Comparison of ENCODE assay signal across 12 cellular contexts in genomic region chr10:84291389-84291788, GRCh38. TPM values are rescaled to one million over a fixed set of nuclear protein-coding genes. Genes with fewer than 3 reads are reported as not detected.
DNase-seq lines count a peak whose midpoint lies in the region; ATAC-seq and TF ChIP-seq lines count a peak whose summit lies in the region.
"Had no signal": no experiment of that assay in that cellular context is flagged by ENCODE, and none has a peak within 500 bp of the region (broad histone marks: within the 10 kb centered on the region; RNA-seq: fewer than 3 reads in every experiment).

No MANE protein-coding gene starts in this region.

- no peak overlapping the region for H3K4me3 ChIP-seq in astrocyte of the cerebellum (ENCODE audit: low read depth, low read length)
- no peak overlapping the region for H3K4me3 ChIP-seq in WERI-Rb-1 (ENCODE audit: low read depth, low read length)

- H3K27ac ChIP-seq in WERI-Rb-1: no peak overlapping the region

- intact Hi-C loops in left colon (cut with DNase I, micrococcal nuclease): no loop called here

- DNase-seq in CD1c-positive myeloid dendritic cell (ENCODE audit: extremely low spot score) (peak; percentile 38), Kasumi-1 (lab: John Stamatoyannopoulos, UW) (peak; percentile 83 to 94), astrocyte of the cerebellum (ENCODE audit: low read depth) (peak; percentile 57), left colon (no peak), WERI-Rb-1 (no peak), activated T-cell treated with anti-CD3 and anti-CD28 coated beads for 4 hours (no peak), GM20000 (ENCODE audit: low spot score) (no peak)
- no peak for DNase-seq in activated effector memory CD4-positive, alpha-beta T cell treated with Interleukin-2 at 50 U/mL for 16 hours
- DNase-seq: amniotic stem cell, NCI-H2171 treated with DMSO at 0.1 percent for 48 hours had no signal

- ATAC-seq in left colon: peak; percentile 54
- ATAC-seq: stimulated activated memory B cell treated with anti-CD40 and anti-IgM and Interleukin-4, amounts not matched to agents 10 μg/mL and 1 μg/mL and 100 μg/mL, for 72 hours had no signal

- in situ Hi-C loops in astrocyte of the cerebellum (cut with HindIII; ENCODE audit: low sequenced_read_pairs): no loop called here

- no peaks in the 10 kb centered on the region for H3K9me3 ChIP-seq in WERI-Rb-1 (ENCODE audit: severe bottlenecking)

- no peaks in the 10 kb centered on the region for H3K27me3 ChIP-seq in WERI-Rb-1 (ENCODE audit: insufficient read depth, low read depth, severe bottlenecking)

- TF ChIP-seq CTCF in astrocyte of the cerebellum (IDR thresholded peaks at IDR 0.05; ENCODE audit: low read depth, low read length, missing control alignments) (no peak), WERI-Rb-1 (IDR thresholded peaks at IDR 0.05; ENCODE audit: low read depth, low read length) (no peak), GM20000 (IDR thresholded peaks at IDR 0.05; ENCODE audit: extremely low read depth, missing control alignments) (no peak)

- no peaks in the 10 kb centered on the region for H3K36me3 ChIP-seq in WERI-Rb-1

RNA-seq across cellular contexts. Expression of gene CCSER2, which starts 37.0 kb away (rescaled TPM):
- 10 to 100 TPM; 39.4 to 51.2 TPM for total RNA-seq in left colon

RNA-seq across cellular contexts. Expression of gene RGR, which starts 46.5 kb away (rescaled TPM):
- total RNA-seq in left colon: under 1 TPM in 1 of 2 donors, not detected in 1; 0.39 TPM
- total RNA-seq: pulmonary artery endothelial cell had no signal

RNA-seq across cellular contexts. Expression of gene LRIT1, which starts 50.0 kb away (rescaled TPM):
- not detected for total RNA-seq in left colon
- total RNA-seq: pulmonary artery endothelial cell had no signal

Comparison
In these comparisons a context has a peak if more than half of its experiments do, and no peak if none do; other contexts are left out.
1. DNase-seq: peak in CD1c-positive myeloid dendritic cell (single experiment), Kasumi-1 (2 of 2) and astrocyte of the cerebellum (single experiment); none in left colon (0 of 2), WERI-Rb-1 (single experiment), activated T-cell treated with anti-CD3 and anti-CD28 coated beads for 4 hours (single experiment), activated effector memory CD4-positive, alpha-beta T cell treated with Interleukin-2 at 50 U/mL for 16 hours (single experiment) and GM20000 (single experiment).